Comparison of ENCODE assay signal across 20 cellular contexts in genomic region chr4:1896658-1896991, GRCh38. TPM values are rescaled to one million over a fixed set of nuclear protein-coding genes. Genes with fewer than 3 reads are reported as not detected.
DNase-seq lines count a peak whose midpoint lies in the region; ATAC-seq and TF ChIP-seq lines count a peak whose summit lies in the region.
"Had no signal": no experiment of that assay in that cellular context is flagged by ENCODE, and none has a peak within 500 bp of the region (broad histone marks: within the 10 kb centered on the region; RNA-seq: fewer than 3 reads in every experiment).

No MANE protein-coding gene starts in this region.

- H2AFZ ChIP-seq in neural progenitor cell (replicated peaks) = no peak overlapping the region
- H2AFZ ChIP-seq in OCI-LY7 (ENCODE audit: low read length) = no peak overlapping the region

- H3K9me2 ChIP-seq in OCI-LY7 (ENCODE audit: insufficient read depth, low read length) = no peaks in the 10 kb centered on the region

- peak overlapping the region; percentile 13 for H3K27ac Mint-ChIP-seq in activated T-cell treated with anti-CD3 and anti-CD28 coated beads, Interleukin-2, amount 50 U/mL, for 72 hours
- peak overlapping the region; percentile 71 for H3K27ac Mint-ChIP-seq in activated T-helper 1 cell treated with anti-CD3 and anti-CD28 coated beads, Interleukin-12 subunit alpha, Interleukin-12 subunit beta, Interleukin-2, Interleukin-4 antibody, amounts not matched to agents 30 ng/mL and 10 ng/mL and 1 ng/mL, durations not matched to agents 14 hours and 24 hours and 36 hours
- H3K27ac Mint-ChIP-seq in neural progenitor cell = peak overlapping the region; percentile 79

- H3K4me1 ChIP-seq in neural progenitor cell (peaks cover 5% of the 10 kb centered on the region), OCI-LY7 (ENCODE audit: insufficient read depth, low read length, poor library complexity, severe bottlenecking) (peaks cover 14% of the 10 kb centered on the region)

- POLR2A ChIA-PET in OCI-LY7 (lab: Charles Lee) = no interaction called here

- H4K20me1 ChIP-seq in neural progenitor cell (ENCODE audit: low read depth) = peaks cover 100% of the 10 kb centered on the region
- H4K20me1 ChIP-seq in OCI-LY7 (ENCODE audit: insufficient read depth, low read length) = peaks cover 28% of the 10 kb centered on the region; the same call in 1 of the 2 replicates

- no peak overlapping the region for H3K4me3 Mint-ChIP-seq in activated T-cell treated with anti-CD3 and anti-CD28 coated beads, Interleukin-2, amount 50 U/mL, for 72 hours
- no peak overlapping the region for H3K4me3 Mint-ChIP-seq in activated T-helper 1 cell treated with anti-CD3 and anti-CD28 coated beads, Interleukin-12 subunit alpha, Interleukin-12 subunit beta, Interleukin-2, Interleukin-4 antibody, amounts not matched to agents 30 ng/mL and 10 ng/mL and 1 ng/mL, durations not matched to agents 14 hours and 24 hours and 36 hours
- no peak overlapping the region for H3K4me3 Mint-ChIP-seq in neural progenitor cell

- H3K79me2 ChIP-seq in neural progenitor cell (ENCODE audit: low read depth) (peaks cover 100% of the 10 kb centered on the region), OCI-LY7 (ENCODE audit: insufficient read depth, low read depth, low read length) (peaks cover 96% of the 10 kb centered on the region)

- no peaks in the 10 kb centered on the region for H3K36me3 ChIP-seq in neural progenitor cell
- H3K36me3 ChIP-seq in OCI-LY7 (ENCODE audit: insufficient read depth, low read length) = peaks cover 77% of the 10 kb centered on the region

- H3K36me3 Mint-ChIP-seq in activated T-cell treated with anti-CD3 and anti-CD28 coated beads, Interleukin-2, amount 50 U/mL, for 72 hours (ENCODE audit: insufficient read depth in 2 of 2) = peaks cover 7 to 21% of the 10 kb centered on the region in 2 donors
- H3K36me3 Mint-ChIP-seq in activated T-helper 1 cell treated with anti-CD3 and anti-CD28 coated beads, Interleukin-12 subunit alpha, Interleukin-12 subunit beta, Interleukin-2, Interleukin-4 antibody, amounts not matched to agents 30 ng/mL and 10 ng/mL and 1 ng/mL, durations not matched to agents 14 hours and 24 hours and 36 hours (ENCODE audit: low read depth) = peaks cover 21% of the 10 kb centered on the region
- H3K36me3 Mint-ChIP-seq in neural progenitor cell = peaks cover 29% of the 10 kb centered on the region

- H3K4me3 ChIP-seq in neural progenitor cell (no peak overlapping the region), OCI-LY7 (ENCODE audit: low read depth, low read length, poor library complexity, severe bottlenecking) (no peak overlapping the region)
- H3K4me3 ChIP-seq: BLaER1 treated with 17β-estradiol and CSF1 and Interleukin-3, amounts not matched to agents 10 nM and 100 nM had no signal

- no peaks in the 10 kb centered on the region for H3K27me3 Mint-ChIP-seq in activated T-cell treated with anti-CD3 and anti-CD28 coated beads, Interleukin-2, amount 50 U/mL, for 72 hours (ENCODE audit: low read depth)
- no peaks in the 10 kb centered on the region for H3K27me3 Mint-ChIP-seq in activated T-helper 1 cell treated with anti-CD3 and anti-CD28 coated beads, Interleukin-12 subunit alpha, Interleukin-12 subunit beta, Interleukin-2, Interleukin-4 antibody, amounts not matched to agents 30 ng/mL and 10 ng/mL and 1 ng/mL, durations not matched to agents 14 hours and 24 hours and 36 hours (ENCODE audit: insufficient read depth)
- H3K27me3 Mint-ChIP-seq in neural progenitor cell (ENCODE audit: insufficient read depth, low read depth) = peaks cover 2% of the 10 kb centered on the region

- no peak for DNase-seq in activated T-cell treated with anti-CD3 and anti-CD28 coated beads, Interleukin-2, amount 50 U/mL, for 72 hours
- DNase-seq in activated T-cell treated with anti-CD3 and anti-CD28 coated beads, Interleukin-2, amount 50 U/mL, for 48 hours = no peak
- DNase-seq in activated T-helper 1 cell treated with anti-CD3 and anti-CD28 coated beads, Interleukin-12 subunit alpha, Interleukin-12 subunit beta, Interleukin-2, Interleukin-4 antibody, amounts not matched to agents 30 ng/mL and 10 ng/mL and 1 ng/mL, durations not matched to agents 14 hours and 24 hours and 36 hours (ENCODE audit: low spot score) = no peak
- no peak for DNase-seq in neural progenitor cell (ENCODE audit: low spot score)
- DNase-seq in OCI-LY7 (ENCODE audit: low spot score) = no peak
- no peak for DNase-seq in activated CD8-positive, alpha-beta memory T cell treated with anti-CD3 and anti-CD28 coated beads for 24 hours
- DNase-seq: DMS79 treated with DMSO at 0.1 percent for 48 hours, MV-4-11, NCI-H1417, NCI-H187, NCI-H2107, NCI-H226, NCI-H524, PC-3, RPMI8226, SIG-M5 had no signal

- CTCF ChIA-PET in OCI-LY7 (lab: Charles Lee; ENCODE audit: unreplicated experiment) = no interaction called here

- H3K9me3 Mint-ChIP-seq in activated T-cell treated with anti-CD3 and anti-CD28 coated beads, Interleukin-2, amount 50 U/mL, for 72 hours = no peaks in the 10 kb centered on the region
- no peaks in the 10 kb centered on the region for H3K9me3 Mint-ChIP-seq in activated T-helper 1 cell treated with anti-CD3 and anti-CD28 coated beads, Interleukin-12 subunit alpha, Interleukin-12 subunit beta, Interleukin-2, Interleukin-4 antibody, amounts not matched to agents 30 ng/mL and 10 ng/mL and 1 ng/mL, durations not matched to agents 14 hours and 24 hours and 36 hours
- H3K9me3 Mint-ChIP-seq in neural progenitor cell = no peaks in the 10 kb centered on the region

- intact Hi-C loops in activated T-helper 1 cell treated with anti-CD3 and anti-CD28 coated beads, Interleukin-12 subunit alpha, Interleukin-12 subunit beta, Interleukin-2, Interleukin-4 antibody, amounts not matched to agents 30 ng/mL and 10 ng/mL and 1 ng/mL, durations not matched to agents 14 hours and 24 hours and 36 hours (cut with micrococcal nuclease) = no loop called here
- intact Hi-C loops in OCI-LY7 (cut with micrococcal nuclease; ENCODE audit: unreplicated experiment) = loop anchor here (5.0 kb wide), 1 partner anchor 149 kb away; no protein-coding TSS in a partner anchor

- H3K27ac ChIP-seq in neural progenitor cell (no peak overlapping the region), OCI-LY7 (ENCODE audit: low read depth, low read length, poor library complexity, severe bottlenecking) (no peak overlapping the region)
- H3K27ac ChIP-seq: BLaER1 treated with 17β-estradiol and CSF1 and Interleukin-3, amounts not matched to agents 10 nM and 100 nM; HL-60; KMS-11 had no signal

- H3K4me2 ChIP-seq in neural progenitor cell (no peak overlapping the region), OCI-LY7 (ENCODE audit: low read length) (no peak overlapping the region)
- H3K4me2 ChIP-seq: BLaER1 treated with 17β-estradiol and CSF1 and Interleukin-3, amounts not matched to agents 10 nM and 100 nM; KMS-11 had no signal

- peaks cover 34% of the 10 kb centered on the region for H3F3A ChIP-seq in neural progenitor cell (ENCODE audit: low read depth)

- H3K27me3 ChIP-seq in neural progenitor cell = no peaks in the 10 kb centered on the region
- H3K27me3 ChIP-seq: BLaER1 treated with 17β-estradiol and CSF1 and Interleukin-3, amounts not matched to agents 10 nM and 100 nM had no signal

- H3K9me3 ChIP-seq in neural progenitor cell (ENCODE audit: low read depth) = no peaks in the 10 kb centered on the region
- no peaks in the 10 kb centered on the region for H3K9me3 ChIP-seq in OCI-LY7 (ENCODE audit: low read length)
- H3K9me3 ChIP-seq: BLaER1 treated with 17β-estradiol and CSF1 and Interleukin-3, amounts not matched to agents 10 nM and 100 nM had no signal

- ATAC-seq in activated T-cell treated with anti-CD3 and anti-CD28 coated beads, Interleukin-2, amount 50 U/mL, for 72 hours (replicated peaks in 1 of 2) = no peak
- ATAC-seq in HG02623 (IDR thresholded peaks at IDR 0.05; ENCODE audit: unreplicated experiment) = no peak
- ATAC-seq: PC-3 had no signal

- TF ChIP-seq CTCF in neural progenitor cell (IDR thresholded peaks at IDR 0.05) (no peak), OCI-LY7 (conservative IDR thresholded peaks at IDR 0.05; ENCODE audit: low read length) (no peak)

- peaks cover 27% of the 10 kb centered on the region for H3K4me1 Mint-ChIP-seq in activated T-cell treated with anti-CD3 and anti-CD28 coated beads, Interleukin-2, amount 50 U/mL, for 72 hours (ENCODE audit: low read depth)
- H3K4me1 Mint-ChIP-seq in activated T-helper 1 cell treated with anti-CD3 and anti-CD28 coated beads, Interleukin-12 subunit alpha, Interleukin-12 subunit beta, Interleukin-2, Interleukin-4 antibody, amounts not matched to agents 30 ng/mL and 10 ng/mL and 1 ng/mL, durations not matched to agents 14 hours and 24 hours and 36 hours (ENCODE audit: low read depth) = peaks cover 41% of the 10 kb centered on the region
- peaks cover 21% of the 10 kb centered on the region for H3K4me1 Mint-ChIP-seq in neural progenitor cell

- BruUV-seq in OCI-LY7 (replicated peaks; lab: Mats Ljungman, UMichigan) = no TSS peak

- H3K9ac ChIP-seq in neural progenitor cell = no peak overlapping the region
- H3K9ac ChIP-seq: BLaER1 treated with 17β-estradiol and CSF1 and Interleukin-3, amounts not matched to agents 10 nM and 100 nM; KMS-11 had no signal

RNA-seq across cellular contexts. Expression of gene NSD2, which starts 25.4 kb away (rescaled TPM):
- 100 to 1,000 TPM; 232 to 268 TPM for total RNA-seq in activated T-cell treated with anti-CD3 and anti-CD28 coated beads, Interleukin-2, amount 50 U/mL, for 72 hours
- 200 and 202 TPM in 2 replicates for total RNA-seq in activated T-helper 1 cell treated with anti-CD3 and anti-CD28 coated beads, Interleukin-12 subunit alpha, Interleukin-12 subunit beta, Interleukin-2, Interleukin-4 antibody, amounts not matched to agents 30 ng/mL and 10 ng/mL and 1 ng/mL, durations not matched to agents 14 hours and 24 hours and 36 hours
- total RNA-seq in neural progenitor cell (ENCODE audit: low replicate concordance) (165 and 176 TPM in 2 replicates), OCI-LY7 (2022) (329 and 372 TPM in 2 replicates)
- 158 and 169 TPM in 2 replicates for total RNA-seq in OCI-LY7 (2014; rRNA removed; shearing (Covaris generic))

RNA-seq across cellular contexts. Expression of gene LETM1, which starts 40.7 kb away (rescaled TPM):
- 10 to 100 TPM; 28.2 to 40.3 TPM for total RNA-seq in activated T-cell treated with anti-CD3 and anti-CD28 coated beads, Interleukin-2, amount 50 U/mL, for 72 hours
- 93.9 and 101 TPM in 2 replicates for total RNA-seq in activated T-helper 1 cell treated with anti-CD3 and anti-CD28 coated beads, Interleukin-12 subunit alpha, Interleukin-12 subunit beta, Interleukin-2, Interleukin-4 antibody, amounts not matched to agents 30 ng/mL and 10 ng/mL and 1 ng/mL, durations not matched to agents 14 hours and 24 hours and 36 hours
- total RNA-seq in neural progenitor cell (ENCODE audit: low replicate concordance) (16.9 and 34.8 TPM in 2 replicates), OCI-LY7 (2022) (61.7 and 66.8 TPM in 2 replicates)
- total RNA-seq in OCI-LY7 (2014; rRNA removed; shearing (Covaris generic)) = 58.3 and 60.0 TPM in 2 replicates

Comparison
In these comparisons a context has a peak if more than half of its experiments do, and no peak if none do; other contexts are left out.
1. H3K27ac Mint-ChIP-seq: peak in every context shown above with its lines; median percentile 79 in neural progenitor cell; 71 in activated T-helper 1 cell treated with anti-CD3 and anti-CD28 coated beads, Interleukin-12 subunit alpha, Interleukin-12 subunit beta, Interleukin-2, Interleukin-4 antibody, amounts not matched to agents 30 ng/mL and 10 ng/mL and 1 ng/mL, durations not matched to agents 14 hours and 24 hours and 36 hours; 13 in activated T-cell treated with anti-CD3 and anti-CD28 coated beads, Interleukin-2, amount 50 U/mL, for 72 hours.